23 cellular contexts compared by ENCODE assay signal in the genomic region with DNA sequence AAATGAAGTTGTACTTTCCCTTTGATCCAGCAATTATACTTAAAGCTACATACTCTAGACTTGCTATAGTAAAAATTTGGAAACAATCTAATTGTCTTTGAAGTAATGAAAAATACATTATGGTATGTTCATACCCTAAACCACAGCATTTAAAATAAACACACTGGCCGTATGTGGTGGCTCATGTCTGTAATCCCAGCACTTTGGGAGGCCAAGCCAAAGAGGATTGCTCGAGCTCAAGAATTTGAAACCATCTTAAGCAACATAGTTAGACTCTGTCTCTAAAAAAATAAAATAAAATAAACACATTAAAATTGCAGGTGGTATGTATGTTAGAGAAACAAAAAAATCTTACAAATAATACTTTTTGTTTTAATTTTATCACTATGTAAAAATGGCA.
DNase-seq lines count a peak whose midpoint lies in the region; ATAC-seq, FAIRE-seq and TF ChIP-seq lines count a peak whose summit lies in the region.
"Had no signal": no experiment of that assay in that cellular context is flagged by ENCODE, and none has a peak within 500 bp of the region (broad histone marks: within the 10 kb centered on the region; RNA-seq: fewer than 3 reads in every experiment).

No MANE protein-coding gene starts in this region.

- no peak overlapping the region for H3K27ac Mint-ChIP-seq in astrocyte (ENCODE audit: unreplicated experiment)
- no peak overlapping the region for H3K27ac Mint-ChIP-seq in activated T-cell treated with anti-CD3 and anti-CD28 coated beads, Interleukin-2, amount 50 U/mL, for 24 hours
- H3K27ac Mint-ChIP-seq in naive thymus-derived CD8-positive, alpha-beta T cell = no peak overlapping the region
- H3K27ac Mint-ChIP-seq: CD4-positive, alpha-beta T cell; GM23338 had no signal

- no peak overlapping the region for H3K14ac ChIP-seq in trophoblast cell (ENCODE audit: low read length)

- peak; percentile 79 for DNase-seq in NCI-H69 (lab: John Stamatoyannopoulos, UW)
- peak; percentile 32 for DNase-seq in astrocyte (ENCODE audit: low read depth)
- DNase-seq in fibroblast of villous mesenchyme (ENCODE audit: low read depth) = peak; percentile 30
- DNase-seq in activated T-cell treated with anti-CD3 and anti-CD28 coated beads, Interleukin-2, amount 50 U/mL, for 24 hours = no peak
- DNase-seq in NCI-H146 treated with DMSO at 0.1 percent for 48 hours (lab: John Stamatoyannopoulos, UW; ENCODE audit: unreplicated experiment) = no peak
- no peak for DNase-seq in naive thymus-derived CD8-positive, alpha-beta T cell
- no peak for DNase-seq in trophoblast cell
- DNase-seq: ACHN; Caco-2; CD4-positive, alpha-beta T cell; DMS153; Karpas-422; NCI-H1694 treated with DMSO at 0.1 percent for 48 hours; NCI-H2081 treated with DMSO at 0.1 percent for 48 hours; NCI-H446; NCI-H526 treated with DMSO at 0.1 percent for 48 hours had no signal

- H2AFZ ChIP-seq in astrocyte (ENCODE audit: low read depth, low read length) (no peak overlapping the region), trophoblast cell (ENCODE audit: insufficient read depth, low read length, poor library complexity) (no peak overlapping the region)
- H2AFZ ChIP-seq: GM23338 had no signal

- no peak for FAIRE-seq in astrocyte (lab: Jason Lieb, UNC)
- FAIRE-seq: G401.6, GM12892 had no signal

- H2BK5ac ChIP-seq in trophoblast cell (ENCODE audit: low read depth, low read length, poor library complexity) = no peak overlapping the region

- H3K79me1 ChIP-seq in trophoblast cell (ENCODE audit: low read length) = no peaks in the 10 kb centered on the region

- H3K4me1 ChIP-seq in astrocyte (ENCODE audit: insufficient read depth, low read length) (no peaks in the 10 kb centered on the region), trophoblast cell (ENCODE audit: control insufficient read depth in 1 of 2, insufficient read depth in 2 of 2, low read length in 2 of 2) (no peaks in the 10 kb centered on the region)
- H3K4me1 ChIP-seq: Caco-2, SJSA1 had no signal

- H3K27ac ChIP-seq in astrocyte (ENCODE audit: low read depth, low read length) = no peak overlapping the region
- no peak overlapping the region for H3K27ac ChIP-seq in trophoblast cell (ENCODE audit: low read depth, low read length)
- H3K27ac ChIP-seq: BLaER1, SJSA1 had no signal

- no peaks in the 10 kb centered on the region for H3K36me3 Mint-ChIP-seq in astrocyte (ENCODE audit: low read depth, unreplicated experiment)
- no peaks in the 10 kb centered on the region for H3K36me3 Mint-ChIP-seq in activated T-cell treated with anti-CD3 and anti-CD28 coated beads, Interleukin-2, amount 50 U/mL, for 24 hours (ENCODE audit: low read depth)
- no peaks in the 10 kb centered on the region for H3K36me3 Mint-ChIP-seq in naive thymus-derived CD8-positive, alpha-beta T cell

- H2BK120ac ChIP-seq in trophoblast cell (ENCODE audit: insufficient read depth, low read length, poor library complexity) = no peak overlapping the region

- no peak for TF ChIP-seq CTCF in astrocyte (IDR thresholded peaks at IDR 0.05; ENCODE audit: insufficient read depth, low read depth, low read length)
- no peak for TF ChIP-seq CTCF in fibroblast of villous mesenchyme (IDR thresholded peaks at IDR 0.05; ENCODE audit: insufficient read depth, low read depth, low read length)

- peak overlapping the region; percentile 51 for H3K4me2 ChIP-seq in astrocyte (ENCODE audit: low read length)
- H3K4me2 ChIP-seq in trophoblast cell (ENCODE audit: low read length) = no peak overlapping the region
- H3K4me2 ChIP-seq: BLaER1, GM23338 had no signal

- H3K4me3 ChIP-seq in astrocyte (ENCODE audit: insufficient read depth, low read depth, low read length) (no peak overlapping the region), fibroblast of villous mesenchyme (ENCODE audit: low read depth, low read length) (no peak overlapping the region), trophoblast cell (ENCODE audit: low read depth, low read length) (no peak overlapping the region)
- H3K4me3 ChIP-seq: BLaER1, GM23338, SJSA1 had no signal

- no peak overlapping the region for H3K4ac ChIP-seq in trophoblast cell (ENCODE audit: low read depth, low read length)

- POLR2A ChIA-PET in naive thymus-derived CD8-positive, alpha-beta T cell (lab: Charles Lee) = no interaction called here

- H3K27me3 ChIP-seq in astrocyte (ENCODE audit: insufficient read depth, low read length) (no peaks in the 10 kb centered on the region), trophoblast cell (ENCODE audit: insufficient read depth, low read length) (no peaks in the 10 kb centered on the region)
- H3K27me3 ChIP-seq: BLaER1, SJSA1 had no signal

- H3K18ac ChIP-seq in trophoblast cell (ENCODE audit: low read length) = no peak overlapping the region

- ATAC-seq in naive thymus-derived CD8-positive, alpha-beta T cell = no peak
- ATAC-seq: GM23338, HCT116, Right ventricle myocardium inferior had no signal

- no peak overlapping the region for H2BK12ac ChIP-seq in trophoblast cell (ENCODE audit: low read length)

- H4K91ac ChIP-seq in trophoblast cell (ENCODE audit: low read depth, low read length) = no peak overlapping the region

- no peak overlapping the region for H3K9ac ChIP-seq in astrocyte (ENCODE audit: low read length)
- no peak overlapping the region for H3K9ac ChIP-seq in trophoblast cell (ENCODE audit: low read length)
- H3K9ac ChIP-seq: BLaER1 had no signal

- no peak overlapping the region for H4K8ac ChIP-seq in trophoblast cell (ENCODE audit: low read depth, low read length)

- no peak overlapping the region for H2AK5ac ChIP-seq in trophoblast cell (ENCODE audit: low read length)

- H3K9me3 Mint-ChIP-seq in astrocyte (ENCODE audit: unreplicated experiment) = no peaks in the 10 kb centered on the region
- no peaks in the 10 kb centered on the region for H3K9me3 Mint-ChIP-seq in activated T-cell treated with anti-CD3 and anti-CD28 coated beads, Interleukin-2, amount 50 U/mL, for 24 hours
- H3K9me3 Mint-ChIP-seq in naive thymus-derived CD8-positive, alpha-beta T cell = peaks cover 0 to 6% (median 0%) of the 10 kb centered on the region in 9 donors
- H3K9me3 Mint-ChIP-seq: CD4-positive, alpha-beta T cell; GM23338 had no signal

- H4K20me1 ChIP-seq in astrocyte (ENCODE audit: insufficient read depth, low read length) = no peaks in the 10 kb centered on the region
- H4K20me1 ChIP-seq: BLaER1 had no signal

- H3K9me3 ChIP-seq in astrocyte (ENCODE audit: insufficient read depth, low read depth, low read length) = no peaks in the 10 kb centered on the region
- no peaks in the 10 kb centered on the region for H3K9me3 ChIP-seq in trophoblast cell (ENCODE audit: insufficient read depth, low read depth, low read length)
- H3K9me3 ChIP-seq: Caco-2, SJSA1 had no signal

- H3K36me3 ChIP-seq in astrocyte (ENCODE audit: insufficient read depth, low read length) (no peaks in the 10 kb centered on the region), trophoblast cell (ENCODE audit: control insufficient read depth in 1 of 2, insufficient read depth in 2 of 2, low read length in 2 of 2) (no peaks in the 10 kb centered on the region)
- H3K36me3 ChIP-seq: BLaER1, SJSA1 had no signal

- H4K12ac ChIP-seq in trophoblast cell (ENCODE audit: low read depth, low read length) = no peak overlapping the region

- peaks cover 2% of the 10 kb centered on the region for H3K4me1 Mint-ChIP-seq in astrocyte (ENCODE audit: low read depth, unreplicated experiment)
- H3K4me1 Mint-ChIP-seq in activated T-cell treated with anti-CD3 and anti-CD28 coated beads, Interleukin-2, amount 50 U/mL, for 24 hours (ENCODE audit: low read depth) = no peaks in the 10 kb centered on the region
- no peaks in the 10 kb centered on the region for H3K4me1 Mint-ChIP-seq in naive thymus-derived CD8-positive, alpha-beta T cell

- WGBS in trophoblast cell (ENCODE audit: extremely low coverage, insufficient coverage, insufficient read length) = no CpG with 5 or more reads among the region's 2 CpGs

- no peak overlapping the region for H3K4me3 Mint-ChIP-seq in astrocyte (ENCODE audit: unreplicated experiment)
- no peak overlapping the region for H3K4me3 Mint-ChIP-seq in activated T-cell treated with anti-CD3 and anti-CD28 coated beads, Interleukin-2, amount 50 U/mL, for 24 hours
- H3K4me3 Mint-ChIP-seq in naive thymus-derived CD8-positive, alpha-beta T cell = no peak overlapping the region
- H3K4me3 Mint-ChIP-seq: CD4-positive, alpha-beta T cell; GM23338 had no signal

- H3K23ac ChIP-seq in trophoblast cell (ENCODE audit: low read length) = no peak overlapping the region

- no peaks in the 10 kb centered on the region for H3K79me2 ChIP-seq in astrocyte (ENCODE audit: insufficient read depth, low read length)
- H3K79me2 ChIP-seq in trophoblast cell (ENCODE audit: control insufficient read depth, insufficient read depth, low read length, poor library complexity) = no peaks in the 10 kb centered on the region

- no peaks in the 10 kb centered on the region for H3K27me3 Mint-ChIP-seq in astrocyte (ENCODE audit: low read depth, unreplicated experiment)
- no peaks in the 10 kb centered on the region for H3K27me3 Mint-ChIP-seq in activated T-cell treated with anti-CD3 and anti-CD28 coated beads, Interleukin-2, amount 50 U/mL, for 24 hours
- H3K27me3 Mint-ChIP-seq in naive thymus-derived CD8-positive, alpha-beta T cell = no peaks in the 10 kb centered on the region
- H3K27me3 Mint-ChIP-seq: CD4-positive, alpha-beta T cell had no signal

Comparison
In these comparisons a context has a peak if more than half of its experiments do, and no peak if none do; other contexts are left out.
1. DNase-seq: peak in NCI-H69 (single experiment), astrocyte (single experiment) and fibroblast of villous mesenchyme (single experiment); none in activated T-cell treated with anti-CD3 and anti-CD28 coated beads, Interleukin-2, amount 50 U/mL, for 24 hours (single experiment), NCI-H146 treated with DMSO at 0.1 percent for 48 hours (single experiment), naive thymus-derived CD8-positive, alpha-beta T cell (0 of 10) and trophoblast cell (0 of 2).